In the genomic region with DNA sequence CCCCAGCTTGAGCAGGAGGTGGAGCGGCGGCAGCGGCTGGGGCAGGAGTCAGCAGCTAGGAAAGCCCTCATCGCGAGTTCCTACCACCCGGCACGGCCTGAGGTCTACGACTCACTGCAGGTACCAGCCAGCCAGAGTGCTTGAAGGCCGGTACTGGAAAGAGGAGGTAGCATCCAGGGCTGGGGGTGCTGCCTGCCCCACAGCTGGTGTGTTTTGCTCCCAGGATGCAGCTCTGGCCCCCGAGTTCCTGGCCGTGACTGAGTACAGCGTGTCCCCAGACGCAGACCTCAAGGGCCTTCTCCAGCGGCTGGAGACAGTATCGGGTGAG, we compare ENCODE assay signal across 2 cellular contexts.
TF ChIP-seq lines count a peak whose summit lies in the region.

No MANE protein-coding gene starts in this region.

TF ChIP-seq in SK-N-SH, 30 proteins besides CTCF, POLR2A, EP300 and RAD21 (continued from another document):
- no peak for TF ChIP-seq ZBTB33 (IDR thresholded peaks at IDR 0.05; ENCODE audit: borderline replicate concordance, low read depth)

TF ChIP-seq in SK-N-SH treated with all-trans-retinoic acid at 6 μM for 48 hours, 23 proteins besides CTCF, POLR2A, EP300 and RAD21 (continued from another document):
- TF ChIP-seq, protein P1, sequence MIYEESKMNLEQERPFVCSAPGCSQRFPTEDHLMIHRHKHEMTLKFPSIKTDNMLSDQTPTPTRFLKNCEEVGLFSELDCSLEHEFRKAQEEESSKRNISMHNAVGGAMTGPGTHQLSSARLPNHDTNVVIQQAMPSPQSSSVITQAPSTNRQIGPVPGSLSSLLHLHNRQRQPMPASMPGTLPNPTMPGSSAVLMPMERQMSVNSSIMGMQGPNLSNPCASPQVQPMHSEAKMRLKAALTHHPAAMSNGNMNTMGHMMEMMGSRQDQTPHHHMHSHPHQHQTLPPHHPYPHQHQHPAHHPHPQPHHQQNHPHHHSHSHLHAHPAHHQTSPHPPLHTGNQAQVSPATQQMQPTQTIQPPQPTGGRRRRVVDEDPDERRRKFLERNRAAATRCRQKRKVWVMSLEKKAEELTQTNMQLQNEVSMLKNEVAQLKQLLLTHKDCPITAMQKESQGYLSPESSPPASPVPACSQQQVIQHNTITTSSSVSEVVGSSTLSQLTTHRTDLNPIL (CRISPR knock-in tag; IDR thresholded peaks at IDR 0.05; ENCODE audit: low read depth): no peak
- TF ChIP-seq GLIS3 (CRISPR knock-in tag; IDR thresholded peaks at IDR 0.05): no peak
